Comparison of ENCODE assay signal across 8 cellular contexts in genomic region chr14:64878775-64879634, GRCh38. TPM values are rescaled to one million over a fixed set of nuclear protein-coding genes. Genes with fewer than 3 reads are reported as not detected.
DNase-seq lines count a peak whose midpoint lies in the region; ATAC-seq and TF ChIP-seq lines count a peak whose summit lies in the region.

No MANE protein-coding gene starts in this region.

- peaks cover 0 to 23% of the 10 kb centered on the region in 2 donors for H3K4me1 ChIP-seq in thoracic aorta (ENCODE audit: control insufficient read depth in 1 of 2, low read depth in 2 of 2)

- no peak overlapping the region for H3K27ac ChIP-seq in thoracic aorta

- CTCF ChIA-PET in activated CD8-positive, alpha-beta memory T cell treated with anti-CD3 and anti-CD28 coated beads, Interleukin-2, amount 10 ng/mL, durations not matched to agents 7 days and 5 days (lab: Charles Lee): interaction anchor here (1.2 to 5.6 kb wide), 3 partner anchors 12 to 56 kb away, joined by 4 to 42 read pairs (median 24); no protein-coding TSS in a partner anchor

- ATAC-seq in activated T-cell treated with anti-CD3 and anti-CD28 coated beads, Interleukin-2, amount 50 U/mL, for 72 hours (replicated peaks in 1 of 2): peak in 1 of 2 donors; percentile 2
- ATAC-seq in thoracic aorta (ENCODE audit: insufficient number of reproducible peaks, low FRiP score, low read depth): no peak
- no peak for ATAC-seq in activated CD8-positive, alpha-beta memory T cell treated with anti-CD3 and anti-CD28 coated beads, Interleukin-2, amount 10 ng/mL, durations not matched to agents 7 days and 5 days

- H3K9me3 Mint-ChIP-seq in IgD-negative memory B cell: no peaks in the 10 kb centered on the region
- H3K9me3 Mint-ChIP-seq in activated T-cell treated with anti-CD3 and anti-CD28 coated beads, Interleukin-2, amount 50 U/mL, for 72 hours: no peaks in the 10 kb centered on the region
- no peaks in the 10 kb centered on the region for H3K9me3 Mint-ChIP-seq in activated CD8-positive, alpha-beta memory T cell treated with anti-CD3 and anti-CD28 coated beads, Interleukin-2, amount 10 ng/mL, durations not matched to agents 7 days and 5 days (ENCODE audit: low read depth)

- H3K27me3 ChIP-seq in kidney epithelial cell (ENCODE audit: control insufficient read depth, insufficient read depth, low read length) (peaks cover 39% of the 10 kb centered on the region), thoracic aorta (replicated peaks; ENCODE audit: insufficient read depth) (no peaks in the 10 kb centered on the region)

- H3K9me3 ChIP-seq in thoracic aorta: no peaks in the 10 kb centered on the region

- peak overlapping the region; percentile 66 to 91 (median 78) for H3K4me3 Mint-ChIP-seq in IgD-negative memory B cell
- H3K4me3 Mint-ChIP-seq in activated T-cell treated with anti-CD3 and anti-CD28 coated beads, Interleukin-2, amount 50 U/mL, for 72 hours: peak overlapping the region; percentile 60 to 77
- no peak overlapping the region for H3K4me3 Mint-ChIP-seq in activated CD8-positive, alpha-beta memory T cell treated with anti-CD3 and anti-CD28 coated beads, Interleukin-2, amount 10 ng/mL, durations not matched to agents 7 days and 5 days

- no peak for TF ChIP-seq CTCF in kidney epithelial cell (IDR thresholded peaks at IDR 0.05; ENCODE audit: insufficient read depth, low read length, poor library complexity, severe bottlenecking)
- TF ChIP-seq CTCF in thoracic aorta (IDR thresholded peaks at IDR 0.05): no peak

- H3K27me3 Mint-ChIP-seq in IgD-negative memory B cell: peaks cover 28% of the 10 kb centered on the region
- peaks cover 65% of the 10 kb centered on the region for H3K27me3 Mint-ChIP-seq in activated T-cell treated with anti-CD3 and anti-CD28 coated beads, Interleukin-2, amount 50 U/mL, for 72 hours (ENCODE audit: low read depth)
- peaks cover 79% of the 10 kb centered on the region for H3K27me3 Mint-ChIP-seq in activated CD8-positive, alpha-beta memory T cell treated with anti-CD3 and anti-CD28 coated beads, Interleukin-2, amount 10 ng/mL, durations not matched to agents 7 days and 5 days

- H3K4me3 ChIP-seq in kidney epithelial cell (ENCODE audit: low read depth, low read length): peak overlapping the region; percentile 48
- H3K4me3 ChIP-seq in thoracic aorta: peak overlapping the region; percentile 77

- peaks cover 0 to 7% (median 2%) of the 10 kb centered on the region in 3 donors for H3K4me1 Mint-ChIP-seq in IgD-negative memory B cell
- H3K4me1 Mint-ChIP-seq in activated T-cell treated with anti-CD3 and anti-CD28 coated beads, Interleukin-2, amount 50 U/mL, for 72 hours (ENCODE audit: low read depth): peaks cover 14% of the 10 kb centered on the region
- H3K4me1 Mint-ChIP-seq in activated CD8-positive, alpha-beta memory T cell treated with anti-CD3 and anti-CD28 coated beads, Interleukin-2, amount 10 ng/mL, durations not matched to agents 7 days and 5 days: peaks cover 13% of the 10 kb centered on the region

- H3K36me3 Mint-ChIP-seq in IgD-negative memory B cell: peaks cover 3% of the 10 kb centered on the region
- no peaks in the 10 kb centered on the region for H3K36me3 Mint-ChIP-seq in activated T-cell treated with anti-CD3 and anti-CD28 coated beads, Interleukin-2, amount 50 U/mL, for 72 hours (ENCODE audit: insufficient read depth in 2 of 2)
- no peaks in the 10 kb centered on the region for H3K36me3 Mint-ChIP-seq in activated CD8-positive, alpha-beta memory T cell treated with anti-CD3 and anti-CD28 coated beads, Interleukin-2, amount 10 ng/mL, durations not matched to agents 7 days and 5 days

- DNase-seq in DMS53 (lab: John Stamatoyannopoulos, UW): peak; percentile 68
- peak in 1 of 2 donors; percentile 5 for DNase-seq in activated T-cell treated with anti-CD3 and anti-CD28 coated beads, Interleukin-2, amount 50 U/mL, for 72 hours
- DNase-seq in kidney epithelial cell (ENCODE audit: low read depth): no peak
- no peak for DNase-seq in thoracic aorta (ENCODE audit: low spot score)
- DNase-seq in activated CD8-positive, alpha-beta memory T cell treated with anti-CD3 and anti-CD28 coated beads, Interleukin-2, amount 10 ng/mL, durations not matched to agents 7 days and 5 days: no peak
- DNase-seq in Kasumi-1 (lab: John Stamatoyannopoulos, UW): no peak
- no peak for DNase-seq in kidney glomerular epithelial cell (lab: John Stamatoyannopoulos, UW)

- no peaks in the 10 kb centered on the region for H3K36me3 ChIP-seq in kidney epithelial cell (ENCODE audit: control insufficient read depth, insufficient read depth, low read length)
- no peaks in the 10 kb centered on the region for H3K36me3 ChIP-seq in thoracic aorta

- no peak overlapping the region for H3K27ac Mint-ChIP-seq in IgD-negative memory B cell
- H3K27ac Mint-ChIP-seq in activated T-cell treated with anti-CD3 and anti-CD28 coated beads, Interleukin-2, amount 50 U/mL, for 72 hours: no peak overlapping the region
- H3K27ac Mint-ChIP-seq in activated CD8-positive, alpha-beta memory T cell treated with anti-CD3 and anti-CD28 coated beads, Interleukin-2, amount 10 ng/mL, durations not matched to agents 7 days and 5 days: no peak overlapping the region

RNA-seq across cellular contexts. Expression of gene SPTB, which starts 0.7 kb away (rescaled TPM):
- polyA plus RNA-seq in IgD-negative memory B cell: 0.06 TPM
- total RNA-seq in activated T-cell treated with anti-CD3 and anti-CD28 coated beads, Interleukin-2, amount 50 U/mL, for 72 hours: under 1 TPM; 0.23 to 0.70 TPM
- total RNA-seq in kidney epithelial cell (0.21 and 0.54 TPM in 2 replicates), thoracic aorta (1 to 10 TPM; 5.6 to 9.9 TPM)
- not detected for total RNA-seq in activated CD8-positive, alpha-beta memory T cell treated with anti-CD3 and anti-CD28 coated beads, Interleukin-2, amount 10 ng/mL, durations not matched to agents 7 days and 5 days

RNA-seq across cellular contexts. Expression of gene CHURC1, which starts 35.2 kb away (rescaled TPM):
- polyA plus RNA-seq in IgD-negative memory B cell: 83.6 TPM
- 10 to 100 TPM; 36.5 to 38.1 TPM for total RNA-seq in activated T-cell treated with anti-CD3 and anti-CD28 coated beads, Interleukin-2, amount 50 U/mL, for 72 hours
- total RNA-seq in kidney epithelial cell (35.3 and 56.8 TPM in 2 replicates), thoracic aorta (100 to 1,000 TPM; 115 to 128 TPM)
- 10 to 100 TPM; 49.3 to 57.9 TPM for total RNA-seq in activated CD8-positive, alpha-beta memory T cell treated with anti-CD3 and anti-CD28 coated beads, Interleukin-2, amount 10 ng/mL, durations not matched to agents 7 days and 5 days
